In genomic region chr12:42278116-42278485, GRCh38 we compare ENCODE assay signal across 8 cellular contexts.
"Had no signal": no experiment of that assay in that cellular context is flagged by ENCODE, and none has a peak within 500 bp of the region (broad histone marks: within the 10 kb centered on the region; RNA-seq: fewer than 3 reads in every experiment).

No MANE protein-coding gene starts in this region.

- H3K4me3 ChIP-seq: GM23338, K562 had no signal

- FAIRE-seq: H1, H54, HTR-8/SVneo, K562 had no signal

- H3K27ac Mint-ChIP-seq: GM23338, H9 had no signal

- DNase-seq: H9, HCEC 1CT, IMR-90 had no signal

- H2AFZ ChIP-seq: GM23338 had no signal

- H3K4me2 ChIP-seq: GM23338 had no signal

- H3K4me3 Mint-ChIP-seq: GM23338, H9 had no signal
